ENCODE assay signal across 13 cellular contexts in genomic region chr16:7602424-7602935, GRCh38.
DNase-seq lines count a peak whose midpoint lies in the region; ATAC-seq, FAIRE-seq and TF ChIP-seq lines count a peak whose summit lies in the region.
"Had no signal": no experiment of that assay in that cellular context is flagged by ENCODE, and none has a peak within 500 bp of the region (broad histone marks: within the 10 kb centered on the region; RNA-seq: fewer than 3 reads in every experiment).

No MANE protein-coding gene starts in this region.

- H3K4me2 ChIP-seq in H1 (ENCODE audit: insufficient read depth in 1 of 2, low read depth in 2 of 2, low read length in 2 of 2) (0 out of 4 replicates have a peak overlapping the region, but pooled peaks of 1 of the 2 experiments have one; percentile 8), mesendoderm (ENCODE audit: low read length) (no peak overlapping the region), PC-3 (ENCODE audit: low read length) (no peak overlapping the region)
- H3K4me2 ChIP-seq: BLaER1 treated with 17β-estradiol and CSF1 and Interleukin-3, amounts not matched to agents 10 nM and 100 nM had no signal

- H3K56ac ChIP-seq in H1 (replicated peaks; ENCODE audit: insufficient read length, low read depth, low read length) (no peak overlapping the region), mesendoderm (ENCODE audit: low read length) (no peak overlapping the region)

- H3F3A ChIP-seq in PC-3 (ENCODE audit: low read length, unreplicated experiment), result no peaks in the 10 kb centered on the region

- H3K14ac ChIP-seq in H1 (ENCODE audit: insufficient read length), result no peak overlapping the region

- H3K18ac ChIP-seq in H1 (ENCODE audit: extremely low read depth, low read length) (no peak overlapping the region), mesendoderm (ENCODE audit: low read length) (no peak overlapping the region)

- POLR2A ChIA-PET in H1 (lab: Charles Lee; ENCODE audit: partially characterized antibody), result no interaction called here
- POLR2A ChIA-PET in PC-3 (lab: Charles Lee; ENCODE audit: unreplicated experiment), result no interaction called here

- CTCF ChIA-PET in H1 (lab: Charles Lee; ENCODE audit: partially characterized antibody) (no interaction called here), PC-3 (lab: Charles Lee) (no interaction called here)

- 63% methylated on average over 4 of the region's 4 CpGs; no CpG with 5 or more reads in 1 of the 2 experiments for WGBS in H1 (ENCODE audit: extremely low coverage in 1 of 2, insufficient coverage in 1 of 2, insufficient read length in 1 of 2, insufficient replicate concordance in 2 of 2, low coverage in 1 of 2, low lambda C conversion rate in 2 of 2, missing lambda C conversion rate in 1 of 2), 2 experiments
- WGBS in mesendoderm (ENCODE audit: extremely low coverage, insufficient coverage, low lambda C conversion rate), result no CpG with 5 or more reads among the region's 4 CpGs
- 50 to 60% (median 58%) methylated on average over 4 of the region's 4 CpGs for WGBS in psoas muscle, 3 donors

- no peak overlapping the region for H2BK15ac ChIP-seq in H1 (ENCODE audit: low read length)
- H2BK15ac ChIP-seq in mesendoderm (replicated peaks; ENCODE audit: low read depth), result no peak overlapping the region

- H3K9me3 ChIP-seq in H1 (ENCODE audit: insufficient read depth in 2 of 2, low read depth in 1 of 2, low read length in 1 of 2) (no peaks in the 10 kb centered on the region), psoas muscle (no peaks in the 10 kb centered on the region), PC-3 (ENCODE audit: low read length) (no peaks in the 10 kb centered on the region)
- H3K9me3 ChIP-seq: BLaER1 treated with 17β-estradiol and CSF1 and Interleukin-3, amounts not matched to agents 10 nM and 100 nM had no signal

- no peak for TF ChIP-seq POLR2A in H1 (IDR thresholded peaks at IDR 0.05; ENCODE audit: control extremely low read depth in 1 of 2, low read depth in 2 of 2, low read length in 2 of 2)

- H3K27me3 ChIP-seq in H7 (ENCODE audit: control insufficient read depth, insufficient read depth, low read length), result no peaks in the 10 kb centered on the region
- no peaks in the 10 kb centered on the region for H3K27me3 ChIP-seq in H1 (replicated peaks in 1 of 4; ENCODE audit: control insufficient read depth in 3 of 4, extremely low read depth in 1 of 4, insufficient read depth in 3 of 4, low read length in 3 of 4)
- no peaks in the 10 kb centered on the region for H3K27me3 ChIP-seq in mesendoderm (ENCODE audit: insufficient read depth, low read length, poor library complexity)
- H3K27me3 ChIP-seq in psoas muscle (ENCODE audit: insufficient read depth in 3 of 3, low read length in 2 of 3), result no peaks in the 10 kb centered on the region
- H3K27me3 ChIP-seq in PC-3 (ENCODE audit: low read length), result no peaks in the 10 kb centered on the region
- H3K27me3 ChIP-seq: BLaER1 treated with 17β-estradiol and CSF1 and Interleukin-3, amounts not matched to agents 10 nM and 100 nM had no signal

- H3K27ac ChIP-seq in H1 (ENCODE audit: low read depth, low read length) (no peak overlapping the region), mesendoderm (ENCODE audit: low read depth, low read length) (no peak overlapping the region), psoas muscle (peak overlapping the region; percentile 38), PC-3 (ENCODE audit: low read length) (no peak overlapping the region)
- H3K27ac ChIP-seq: BLaER1 treated with 17β-estradiol and CSF1 and Interleukin-3, amounts not matched to agents 10 nM and 100 nM had no signal

- H4K8ac ChIP-seq in H1 (ENCODE audit: extremely low read depth, insufficient read depth, low read length) (no peak overlapping the region), mesendoderm (ENCODE audit: low read depth, low read length) (no peak overlapping the region)

- no peak overlapping the region for H3K4me3 ChIP-seq in H7 (ENCODE audit: insufficient read depth, low read depth, low read length)
- no peak overlapping the region for H3K4me3 ChIP-seq in H1 (ENCODE audit: extremely low read depth in 1 of 4, insufficient read depth in 2 of 4, low read depth in 3 of 4, low read length in 4 of 4)
- no peak overlapping the region for H3K4me3 ChIP-seq in mesendoderm (ENCODE audit: low read length)
- H3K4me3 ChIP-seq in psoas muscle, result no peak overlapping the region
- no peak overlapping the region for H3K4me3 ChIP-seq in PC-3 (ENCODE audit: low read length)
- H3K4me3 ChIP-seq: BLaER1 treated with 17β-estradiol and CSF1 and Interleukin-3, amounts not matched to agents 10 nM and 100 nM had no signal

- intact Hi-C loops in psoas muscle (cut with DNase I), result loop anchor here (10.0 kb wide), 2 partner anchors 178 to 198 kb away; no protein-coding TSS in a partner anchor
- intact Hi-C loops in PC-3 (cut with micrococcal nuclease), result no loop called here

- DNase-seq in H7, result peak; percentile 9
- no peak for DNase-seq in H1 (ENCODE audit: low read depth in 1 of 2, low spot score in 2 of 2)
- DNase-seq in mesendoderm, result peak; percentile 32
- no peak for DNase-seq in psoas muscle
- no peak for DNase-seq in PC-3
- DNase-seq in stimulated activated CD4-positive, alpha-beta T cell treated with anti-CD3 and anti-CD28 coated beads, Interleukin-15, amount 100 ng/mL, for 24 hours, result no peak
- DNase-seq in ureter (ENCODE audit: low spot score), result no peak
- DNase-seq: ACHN; CD4-positive, CD25-positive, alpha-beta regulatory T cell; DMS53; GF-D8; H9 had no signal

- H3K23me2 ChIP-seq in H1 (ENCODE audit: low read depth, low read length), result no peaks in the 10 kb centered on the region

- no peaks in the 10 kb centered on the region for H3K36me3 ChIP-seq in H7 (replicated peaks; ENCODE audit: control insufficient read depth, insufficient read depth, low read length)
- H3K36me3 ChIP-seq in H1 (ENCODE audit: control insufficient read depth in 2 of 4, insufficient read depth in 4 of 4, low read length in 3 of 4), result no peaks in the 10 kb centered on the region
- H3K36me3 ChIP-seq in mesendoderm (ENCODE audit: control insufficient read depth, insufficient read depth, low read length), result no peaks in the 10 kb centered on the region
- H3K36me3 ChIP-seq in psoas muscle (ENCODE audit: insufficient read depth in 1 of 2, low read depth in 1 of 2), result peaks cover 0 to 5% of the 10 kb centered on the region in 2 donors
- H3K36me3 ChIP-seq in PC-3 (ENCODE audit: low read depth, low read length), result no peaks in the 10 kb centered on the region
- H3K36me3 ChIP-seq: BLaER1 treated with 17β-estradiol and CSF1 and Interleukin-3, amounts not matched to agents 10 nM and 100 nM had no signal

- H2BK120ac ChIP-seq in H1 (replicated peaks; ENCODE audit: low read depth, low read length) (no peak overlapping the region), mesendoderm (ENCODE audit: low read depth, low read length) (no peak overlapping the region)

- no peak overlapping the region for H2BK20ac ChIP-seq in H1 (ENCODE audit: low read length)

- TF ChIP-seq CTCF in H1 (IDR thresholded peaks at IDR 0.05; ENCODE audit: control extremely low read depth in 1 of 3, insufficient read depth in 1 of 3, low read depth in 1 of 3, low read length in 3 of 3) (no peak), psoas muscle (IDR thresholded peaks at IDR 0.05) (no peak), PC-3 (conservative IDR thresholded peaks at IDR 0.05; ENCODE audit: low read depth, low read length) (no peak)

- ATAC-seq in psoas muscle, result no peak
- no peak for ATAC-seq in PC-3

- no TSS peak for BruUV-seq in PC-3 (replicated peaks; lab: Mats Ljungman, UMichigan)

- no peak overlapping the region for H2AK5ac ChIP-seq in H1 (ENCODE audit: low read depth, low read length)
- no peak overlapping the region for H2AK5ac ChIP-seq in mesendoderm (ENCODE audit: low read length)

- H4K91ac ChIP-seq in H1 (replicated peaks; ENCODE audit: insufficient read length, low read length), result no peak overlapping the region

- H4K5ac ChIP-seq in H1 (ENCODE audit: insufficient read length, low read depth, low read length), result no peak overlapping the region
- no peak overlapping the region for H4K5ac ChIP-seq in mesendoderm (ENCODE audit: low read length)

- no peak overlapping the region for H3K23ac ChIP-seq in H1 (ENCODE audit: insufficient read length)
- H3K23ac ChIP-seq in mesendoderm (ENCODE audit: low read length), result no peak overlapping the region

- H2AFZ ChIP-seq in H1 (ENCODE audit: low read length) (no peak overlapping the region), PC-3 (ENCODE audit: low read length) (no peak overlapping the region)

- TF ChIP-seq EP300 in H1 (IDR thresholded peaks at IDR 0.05; ENCODE audit: borderline replicate concordance in 1 of 2, low read depth in 2 of 2, low read length in 2 of 2), result no peak

- no peaks in the 10 kb centered on the region for H4K20me1 ChIP-seq in H1 (replicated peaks in 1 of 2; ENCODE audit: control insufficient read depth in 1 of 2, insufficient read depth in 2 of 2, low read length in 2 of 2)
- H4K20me1 ChIP-seq in PC-3 (ENCODE audit: low read length), result no peaks in the 10 kb centered on the region
- H4K20me1 ChIP-seq: BLaER1 treated with 17β-estradiol and CSF1 and Interleukin-3, amounts not matched to agents 10 nM and 100 nM had no signal

- H3K79me1 ChIP-seq in H1 (ENCODE audit: low read depth, low read length), result no peaks in the 10 kb centered on the region
- H3K79me1 ChIP-seq in mesendoderm (ENCODE audit: low read length), result no peaks in the 10 kb centered on the region

- H3K4ac ChIP-seq in H1 (replicated peaks; ENCODE audit: insufficient read length, low read depth, low read length), result no peak overlapping the region
- H3K4ac ChIP-seq in mesendoderm (ENCODE audit: low read depth, low read length), result no peak overlapping the region

- H3K9me2 ChIP-seq in PC-3 (replicated peaks; ENCODE audit: low read length), result no peaks in the 10 kb centered on the region

- H3K79me2 ChIP-seq in H1 (ENCODE audit: control insufficient read depth in 1 of 2, insufficient read depth in 2 of 2, low read length in 2 of 2), result no peaks in the 10 kb centered on the region
- H3K79me2 ChIP-seq in mesendoderm (ENCODE audit: control insufficient read depth, insufficient read depth, low read length), result no peaks in the 10 kb centered on the region
- no peaks in the 10 kb centered on the region for H3K79me2 ChIP-seq in PC-3 (ENCODE audit: low read length)

- no peak for TF ChIP-seq RAD21 in H1 (IDR thresholded peaks at IDR 0.05 in 1 of 2, conservative IDR thresholded peaks at IDR 0.05 in 1 of 2; ENCODE audit: low read depth in 2 of 2, low read length in 2 of 2)

- H3K9ac ChIP-seq in H1 (replicated peaks in 1 of 4; ENCODE audit: extremely low read depth in 1 of 4, low read depth in 3 of 4, low read length in 3 of 4) (no peak overlapping the region), mesendoderm (ENCODE audit: low read length) (no peak overlapping the region), PC-3 (ENCODE audit: low read length) (no peak overlapping the region)
- H3K9ac ChIP-seq: BLaER1 treated with 17β-estradiol and CSF1 and Interleukin-3, amounts not matched to agents 10 nM and 100 nM had no signal

- peaks cover 0 to 5% (median 2%) of the 10 kb centered on the region in 4 experiments; a peak in 2 of 7 replicates for H3K4me1 ChIP-seq in H1 (replicated peaks in 1 of 4; ENCODE audit: control insufficient read depth in 3 of 4, insufficient read depth in 4 of 4, low read length in 3 of 4)
- peaks cover 7% of the 10 kb centered on the region for H3K4me1 ChIP-seq in mesendoderm (ENCODE audit: control insufficient read depth, low read depth, low read length)
- H3K4me1 ChIP-seq in psoas muscle, result peaks cover 44% of the 10 kb centered on the region
- no peaks in the 10 kb centered on the region for H3K4me1 ChIP-seq in PC-3 (ENCODE audit: insufficient read depth, low read length)
- H3K4me1 ChIP-seq: BLaER1 treated with 17β-estradiol and CSF1 and Interleukin-3, amounts not matched to agents 10 nM and 100 nM had no signal

- peak; percentile 74 for FAIRE-seq in H1 (lab: Jason Lieb, UNC)

- H2BK5ac ChIP-seq in H1 (ENCODE audit: low read depth, low read length), result no peak overlapping the region
- no peak overlapping the region for H2BK5ac ChIP-seq in mesendoderm (ENCODE audit: low read length)

- H2BK12ac ChIP-seq in H1 (ENCODE audit: low read depth, low read length), result no peak overlapping the region

Comparison
In these comparisons a context has a peak if more than half of its experiments do, and no peak if none do; other contexts are left out.
1. DNase-seq: peak in H7 (single experiment) and mesendoderm (single experiment); none in H1 (0 of 2), psoas muscle (0 of 2), PC-3 (single experiment), stimulated activated CD4-positive, alpha-beta T cell treated with anti-CD3 and anti-CD28 coated beads, Interleukin-15, amount 100 ng/mL, for 24 hours (single experiment) and ureter (single experiment).